In genomic region chr22:42621505-42622002, GRCh38 we compare ENCODE assay signal across 8 cellular contexts. TPM values are rescaled to one million over a fixed set of nuclear protein-coding genes. Genes with fewer than 3 reads are reported as not detected.
A peak's percentile ranks its signal among the peaks of the same experiment; 100 is the strongest.
DNase-seq lines count a peak whose midpoint lies in the region; ATAC-seq, FAIRE-seq and TF ChIP-seq lines count a peak whose summit lies in the region.

No MANE protein-coding gene starts in this region.

- peaks cover 22 to 30% (median 22%) of the 10 kb centered on the region in 3 donors for H3K4me1 Mint-ChIP-seq in IgD-negative memory B cell
- H3K4me1 Mint-ChIP-seq in central memory CD8-positive, alpha-beta T cell, result peaks cover 6% of the 10 kb centered on the region

- DNase-seq in ELF-1 (ENCODE audit: low read depth, low spot score) (peak; percentile 95), WERI-Rb-1 (peak; percentile 78), HepG2 (ENCODE audit: low spot score) (peak; percentile 47), superior temporal gyrus (ENCODE audit: extremely low spot score) (no peak), middle frontal gyrus (ENCODE audit: extremely low spot score, low spot score) (no peak)
- peak; percentile 33 to 35 for DNase-seq in central memory CD8-positive, alpha-beta T cell (ENCODE audit: low spot score in 2 of 2)
- peak; percentile 20 for DNase-seq in stimulated activated CD8-positive, alpha-beta memory T cell treated with anti-CD3 and anti-CD28 coated beads, Interleukin-15, amount 100 ng/mL, for 1 hour (ENCODE audit: low read depth)

- no peak for TF ChIP-seq POLR2A in HepG2 (IDR thresholded peaks at IDR 0.05; ENCODE audit: insufficient read depth in 1 of 2, low read depth in 2 of 2, low read length in 2 of 2)

- H2AFZ ChIP-seq in HepG2 (ENCODE audit: low read length), result no peak overlapping the region

- peaks cover 24% of the 10 kb centered on the region for H3K36me3 ChIP-seq in WERI-Rb-1
- peaks cover 27 to 44% of the 10 kb centered on the region in 2 experiments for H3K36me3 ChIP-seq in HepG2 (replicated peaks in 1 of 2; ENCODE audit: control insufficient read depth in 1 of 2, insufficient read depth in 2 of 2, low read length in 2 of 2)

- no peak for TF ChIP-seq EP300 in HepG2 (IDR thresholded peaks at IDR 0.05; ENCODE audit: low read depth in 2 of 2, low read length in 2 of 2)
- TF ChIP-seq EP300 in HepG2 (CRISPR knock-in tag; IDR thresholded peaks at IDR 0.05; ENCODE audit: borderline replicate concordance), result no peak

- H3K27ac ChIP-seq in WERI-Rb-1 (no peak overlapping the region), HepG2 (ENCODE audit: extremely low read length, insufficient read depth, low read length) (no peak overlapping the region)

- peak; percentile 96 for TF ChIP-seq CTCF in WERI-Rb-1 (IDR thresholded peaks at IDR 0.05; ENCODE audit: low read depth, low read length)
- TF ChIP-seq CTCF in HepG2 (CRISPR knock-in tag; IDR thresholded peaks at IDR 0.05), result peak; percentile 94

- H3K9me3 Mint-ChIP-seq in IgD-negative memory B cell, result no peaks in the 10 kb centered on the region
- H3K9me3 Mint-ChIP-seq in central memory CD8-positive, alpha-beta T cell, result no peaks in the 10 kb centered on the region

- in situ Hi-C loops in HepG2 (cut with HindIII; ENCODE audit: extremely low pct_ligation_motif_present, low pct_unique_long_range_greater_than_20kb), result no loop called here

- no peaks in the 10 kb centered on the region for H3K27me3 Mint-ChIP-seq in IgD-negative memory B cell
- H3K27me3 Mint-ChIP-seq in central memory CD8-positive, alpha-beta T cell, result no peaks in the 10 kb centered on the region

- no TSS peak for BruUV-seq in HepG2 (replicated peaks; lab: Mats Ljungman, UMichigan)

- peak overlapping the region; percentile 39 to 87 (median 59) for H3K27ac Mint-ChIP-seq in IgD-negative memory B cell
- peak overlapping the region; percentile 58 for H3K27ac Mint-ChIP-seq in central memory CD8-positive, alpha-beta T cell (ENCODE audit: low read depth)

- H3K4me2 ChIP-seq in HepG2 (ENCODE audit: low read depth, low read length), result no peak overlapping the region

- H4K20me1 ChIP-seq in HepG2 (ENCODE audit: insufficient read depth, low read length), result peaks cover 5% of the 10 kb centered on the region

- peaks cover 2% of the 10 kb centered on the region for H3K36me3 Mint-ChIP-seq in IgD-negative memory B cell
- peaks cover 22% of the 10 kb centered on the region for H3K36me3 Mint-ChIP-seq in central memory CD8-positive, alpha-beta T cell (ENCODE audit: insufficient read depth)

- H3K9me3 ChIP-seq in WERI-Rb-1 (ENCODE audit: severe bottlenecking) (no peaks in the 10 kb centered on the region), HepG2 (ENCODE audit: low read length) (no peaks in the 10 kb centered on the region)

- TF ChIP-seq RAD21 in HepG2 (CRISPR knock-in tag; IDR thresholded peaks at IDR 0.05), result peak; percentile 92

- peaks cover 2% of the 10 kb centered on the region; the same call in 1 of the 2 replicates for H3K4me1 ChIP-seq in HepG2 (ENCODE audit: insufficient read depth, low read length)

- POLR2A ChIA-PET in HepG2 (lab: Yijun Ruan, JAX), result interaction anchor here (1.4 to 4.5 kb wide), 3 partner anchors 22 to 28 kb away, joined by 5 to 20 read pairs (median 6); partner anchors contain the start of gene CYB5R3

- no peak overlapping the region for H3K9ac ChIP-seq in HepG2 (ENCODE audit: insufficient read depth, low read depth, low read length)

- CTCF ChIA-PET in HepG2 (lab: Yijun Ruan, JAX; ENCODE audit: low intra/inter-chr PET ratio, low total read pairs), result interaction anchor here (0.7 to 1.9 kb wide), 2 partner anchors 40 to 246 kb away, joined by 3 to 8 read pairs; no protein-coding TSS in a partner anchor

- 61% methylated on average over 8 of the region's 11 CpGs for WGBS in HepG2 (ENCODE audit: low lambda C conversion rate)

- intact Hi-C loops in HepG2 (cut with micrococcal nuclease; ENCODE audit: unreplicated experiment), result loop anchor here (1.0 to 5.0 kb wide), 2 partner anchors 26 to 471 kb away; no protein-coding TSS in a partner anchor

- FAIRE-seq in HepG2 (lab: Jason Lieb, UNC), result peak; percentile 77

- ATAC-seq in central memory CD8-positive, alpha-beta T cell (replicated peaks; ENCODE audit: extremely low read depth, poor library complexity, severe bottlenecking), result peak; percentile 59
- ATAC-seq in HepG2, result peak; percentile 85

- H3K4me3 Mint-ChIP-seq in IgD-negative memory B cell, result peak overlapping the region in 1 of 4 donors; percentile 46
- no peak overlapping the region for H3K4me3 Mint-ChIP-seq in central memory CD8-positive, alpha-beta T cell

- H3K4me3 ChIP-seq in WERI-Rb-1 (ENCODE audit: low read depth, low read length), result no peak overlapping the region
- H3K4me3 ChIP-seq in HepG2 (replicated peaks in 1 of 3; ENCODE audit: insufficient read depth in 1 of 3, low read depth in 2 of 3, low read length in 3 of 3), result no peak overlapping the region

- H3K27me3 ChIP-seq in WERI-Rb-1 (ENCODE audit: insufficient read depth, low read depth, severe bottlenecking), result no peaks in the 10 kb centered on the region
- no peaks in the 10 kb centered on the region for H3K27me3 ChIP-seq in HepG2 (ENCODE audit: control insufficient read depth in 1 of 2, insufficient read depth in 2 of 2, low read length in 2 of 2)

- no peaks in the 10 kb centered on the region for H3K79me2 ChIP-seq in HepG2 (ENCODE audit: insufficient read depth, low read length)

RNA-seq across cellular contexts. Expression of gene POLDIP3, which starts 6.9 kb away (rescaled TPM):
- 78.2 TPM for polyA plus RNA-seq in IgD-negative memory B cell
- total RNA-seq in HepG2 (2016; rRNA removed; fragmentation: Illumina TruSeq; extraction: Trizol), result 47.4 and 64.1 TPM in 2 replicates
- 6.4 and 8.7 TPM in 2 replicates for total RNA-seq in HepG2 (2016; cell fraction: cytosol; rRNA removed; fragmentation: Illumina TruSeq; extraction: Trizol; ENCODE audit: low read depth)
- total RNA-seq in HepG2 (2016; cell fraction: insoluble cytoplasmic fraction; rRNA removed; fragmentation: Illumina TruSeq; extraction: Trizol), result 45.0 and 57.8 TPM in 2 replicates
- 23.2 TPM in 2 replicates for total RNA-seq in HepG2 (2016; cell fraction: membrane; rRNA removed; fragmentation: Illumina TruSeq; extraction: Trizol)
- total RNA-seq in HepG2 (2016; cell fraction: nucleus; rRNA removed; fragmentation: Illumina TruSeq; extraction: Trizol), result 32.4 and 36.4 TPM in 2 replicates
- polyA plus RNA-seq in HepG2 (2011; rRNA removed), result 45.8 and 50.1 TPM in 2 replicates
- 28.7 TPM in 2 replicates for polyA plus RNA-seq in HepG2 (2011; cell fraction: cytosol; rRNA removed)
- polyA plus RNA-seq in HepG2 (2011; cell fraction: nucleus; rRNA removed), result 70.7 and 76.7 TPM in 2 replicates
- 62.0 and 63.4 TPM in 2 replicates for polyA plus RNA-seq in HepG2 (2012)
- polyA plus RNA-seq in HepG2 (2016; cell fraction: cytosol; fragmentation: Illumina TruSeq; extraction: Trizol; ENCODE audit: low read depth), result 5.1 and 6.4 TPM in 2 replicates
- 59.1 and 66.7 TPM in 2 replicates for polyA plus RNA-seq in HepG2 (2016; cell fraction: insoluble cytoplasmic fraction; fragmentation: Illumina TruSeq; extraction: Trizol; ENCODE audit: low read depth)
- polyA plus RNA-seq in HepG2 (2016; cell fraction: membrane; fragmentation: Illumina TruSeq; extraction: Trizol; ENCODE audit: low read depth), result 14.0 and 14.8 TPM in 2 replicates
- polyA plus RNA-seq in HepG2 (2016; cell fraction: nucleus; fragmentation: Illumina TruSeq; extraction: Trizol; ENCODE audit: insufficient read depth, low read depth), result 53.9 and 54.2 TPM in 2 replicates
- 46.1 and 58.4 TPM in 2 replicates for polyA minus RNA-seq in HepG2 (2011; rRNA and poly(A)+ RNA removed; ENCODE audit: low replicate concordance)
- 29.3 and 32.2 TPM in 2 replicates for polyA minus RNA-seq in HepG2 (2011; cell fraction: cytosol; rRNA and poly(A)+ RNA removed)
- 33.0 and 36.7 TPM in 2 replicates for polyA minus RNA-seq in HepG2 (2011; cell fraction: nucleus; rRNA and poly(A)+ RNA removed)

RNA-seq across cellular contexts. Expression of gene ATP5MGL, which starts 18.8 kb away (rescaled TPM):
- 0.51 TPM for polyA plus RNA-seq in IgD-negative memory B cell
- 0.97 TPM in 1 of 2 replicates, not detected in the other for total RNA-seq in HepG2 (2016; rRNA removed; fragmentation: Illumina TruSeq; extraction: Trizol)
- 0.35 TPM in 1 of 2 replicates, not detected in the other for total RNA-seq in HepG2 (2016; cell fraction: cytosol; rRNA removed; fragmentation: Illumina TruSeq; extraction: Trizol; ENCODE audit: low read depth)
- 0.58 TPM in 1 of 2 replicates, not detected in the other for total RNA-seq in HepG2 (2016; cell fraction: insoluble cytoplasmic fraction; rRNA removed; fragmentation: Illumina TruSeq; extraction: Trizol)
- not detected in 2 replicates for total RNA-seq in HepG2 (2016; cell fraction: membrane; rRNA removed; fragmentation: Illumina TruSeq; extraction: Trizol)
- total RNA-seq in HepG2 (2016; cell fraction: nucleus; rRNA removed; fragmentation: Illumina TruSeq; extraction: Trizol), result 0.69 and 1.2 TPM in 2 replicates
- polyA plus RNA-seq in HepG2 (2011; rRNA removed), result 0.40 and 0.50 TPM in 2 replicates
- not detected in 2 replicates for polyA plus RNA-seq in HepG2 (2011; cell fraction: cytosol; rRNA removed)
- 0.40 and 1.1 TPM in 2 replicates for polyA plus RNA-seq in HepG2 (2011; cell fraction: nucleus; rRNA removed)
- polyA plus RNA-seq in HepG2 (2012), result 0.21 TPM in 1 of 2 replicates, not detected in the other
- not detected in 2 replicates for polyA plus RNA-seq in HepG2 (2016; cell fraction: cytosol; fragmentation: Illumina TruSeq; extraction: Trizol; ENCODE audit: low read depth)
- not detected in 2 replicates for polyA plus RNA-seq in HepG2 (2016; cell fraction: insoluble cytoplasmic fraction; fragmentation: Illumina TruSeq; extraction: Trizol; ENCODE audit: low read depth)
- not detected in 2 replicates for polyA plus RNA-seq in HepG2 (2016; cell fraction: membrane; fragmentation: Illumina TruSeq; extraction: Trizol; ENCODE audit: low read depth)
- not detected in 2 replicates for polyA plus RNA-seq in HepG2 (2016; cell fraction: nucleus; fragmentation: Illumina TruSeq; extraction: Trizol; ENCODE audit: insufficient read depth, low read depth)
- polyA minus RNA-seq in HepG2 (2011; rRNA and poly(A)+ RNA removed; ENCODE audit: low replicate concordance), result 2.1 and 4.3 TPM in 2 replicates
- polyA minus RNA-seq in HepG2 (2011; cell fraction: cytosol; rRNA and poly(A)+ RNA removed), result not detected in 2 replicates
- polyA minus RNA-seq in HepG2 (2011; cell fraction: nucleus; rRNA and poly(A)+ RNA removed), result 3.9 and 6.5 TPM in 2 replicates

RNA-seq across cellular contexts. Expression of gene CYB5R3, which starts 27.6 kb away (rescaled TPM):
- polyA plus RNA-seq in IgD-negative memory B cell (138 TPM), HepG2 (2011; rRNA removed) (305 and 347 TPM in 2 replicates)
- total RNA-seq in HepG2 (2016; rRNA removed; fragmentation: Illumina TruSeq; extraction: Trizol), result 31.5 and 32.4 TPM in 2 replicates
- 9.5 and 9.9 TPM in 2 replicates for total RNA-seq in HepG2 (2016; cell fraction: cytosol; rRNA removed; fragmentation: Illumina TruSeq; extraction: Trizol; ENCODE audit: low read depth)
- total RNA-seq in HepG2 (2016; cell fraction: insoluble cytoplasmic fraction; rRNA removed; fragmentation: Illumina TruSeq; extraction: Trizol), result 27.7 and 33.5 TPM in 2 replicates
- 19.2 and 24.7 TPM in 2 replicates for total RNA-seq in HepG2 (2016; cell fraction: membrane; rRNA removed; fragmentation: Illumina TruSeq; extraction: Trizol)
- total RNA-seq in HepG2 (2016; cell fraction: nucleus; rRNA removed; fragmentation: Illumina TruSeq; extraction: Trizol), result 26.9 and 30.5 TPM in 2 replicates
- 171 and 227 TPM in 2 replicates for polyA plus RNA-seq in HepG2 (2011; cell fraction: cytosol; rRNA removed)
- 180 and 209 TPM in 2 replicates for polyA plus RNA-seq in HepG2 (2011; cell fraction: nucleus; rRNA removed)
- 258 and 265 TPM in 2 replicates for polyA plus RNA-seq in HepG2 (2012)
- 41.8 and 43.2 TPM in 2 replicates for polyA plus RNA-seq in HepG2 (2016; cell fraction: cytosol; fragmentation: Illumina TruSeq; extraction: Trizol; ENCODE audit: low read depth)
- 103 and 141 TPM in 2 replicates for polyA plus RNA-seq in HepG2 (2016; cell fraction: insoluble cytoplasmic fraction; fragmentation: Illumina TruSeq; extraction: Trizol; ENCODE audit: low read depth)
- polyA plus RNA-seq in HepG2 (2016; cell fraction: membrane; fragmentation: Illumina TruSeq; extraction: Trizol; ENCODE audit: low read depth), result 69.2 and 69.5 TPM in 2 replicates
- 118 and 123 TPM in 2 replicates for polyA plus RNA-seq in HepG2 (2016; cell fraction: nucleus; fragmentation: Illumina TruSeq; extraction: Trizol; ENCODE audit: insufficient read depth, low read depth)
- 63.4 and 306 TPM in 2 replicates for polyA minus RNA-seq in HepG2 (2011; rRNA and poly(A)+ RNA removed; ENCODE audit: low replicate concordance)
- 173 and 208 TPM in 2 replicates for polyA minus RNA-seq in HepG2 (2011; cell fraction: cytosol; rRNA and poly(A)+ RNA removed)
- 50.5 and 63.4 TPM in 2 replicates for polyA minus RNA-seq in HepG2 (2011; cell fraction: nucleus; rRNA and poly(A)+ RNA removed)

Comparison
In these comparisons a context has a peak if more than half of its experiments do, and no peak if none do; other contexts are left out.
1. DNase-seq: peak in ELF-1 (single experiment), WERI-Rb-1 (single experiment), central memory CD8-positive, alpha-beta T cell (2 of 2), HepG2 (single experiment) and stimulated activated CD8-positive, alpha-beta memory T cell treated with anti-CD3 and anti-CD28 coated beads, Interleukin-15, amount 100 ng/mL, for 1 hour (single experiment); none in superior temporal gyrus (single experiment) and middle frontal gyrus (single experiment).